In the genomic region with DNA sequence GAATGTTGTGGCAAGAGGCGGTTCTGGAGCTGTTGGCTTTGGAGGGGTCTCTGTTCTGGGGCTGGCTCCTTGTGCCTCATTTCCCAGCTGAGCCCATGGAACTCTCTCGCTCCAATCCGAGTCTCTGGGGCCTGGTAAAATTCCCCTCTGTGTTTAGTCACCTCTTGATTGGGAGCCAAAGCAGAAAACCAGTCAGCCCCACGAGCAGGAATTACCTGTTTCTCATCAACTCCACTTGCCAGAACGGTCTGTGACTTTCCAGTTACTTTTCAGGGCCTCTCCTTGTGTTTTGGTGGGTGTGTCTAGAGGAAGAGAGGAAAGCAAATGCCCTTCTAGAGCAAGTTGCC, we compare ENCODE assay signal across 8 cellular contexts. TPM values are rescaled to one million over a fixed set of nuclear protein-coding genes. Genes with fewer than 3 reads are reported as not detected.
DNase-seq lines count a peak whose midpoint lies in the region; ATAC-seq and TF ChIP-seq lines count a peak whose summit lies in the region.

No MANE protein-coding gene starts in this region.

- no peaks in the 10 kb centered on the region for H4K20me1 ChIP-seq in HCT116 (ENCODE audit: insufficient read depth)

- H3K9me3 Mint-ChIP-seq in activated T-cell treated with anti-CD3 and anti-CD28 coated beads, Interleukin-2, amount 50 U/mL, for 4 hours, result no peaks in the 10 kb centered on the region

- peak overlapping the region; percentile 78 for H3K4me2 ChIP-seq in HCT116 (ENCODE audit: low read length)

- H3K36me3 Mint-ChIP-seq in activated T-cell treated with anti-CD3 and anti-CD28 coated beads, Interleukin-2, amount 50 U/mL, for 4 hours (ENCODE audit: insufficient read depth), result no peaks in the 10 kb centered on the region

- 0 out of 6 replicates have a peak, but pooled peaks of 1 of the 3 experiments have one; percentile 4 for TF ChIP-seq CTCF in HCT116 (IDR thresholded peaks at IDR 0.05 in 2 of 3, conservative IDR thresholded peaks at IDR 0.05 in 1 of 3; ENCODE audit: borderline replicate concordance in 1 of 3, insufficient read depth in 1 of 3, low read depth in 2 of 3, low read length in 2 of 3)
- no peak for TF ChIP-seq CTCF in heart right ventricle (IDR thresholded peaks at IDR 0.05)

- TF ChIP-seq POLR2A in HCT116 (IDR thresholded peaks at IDR 0.05; ENCODE audit: borderline replicate concordance, extremely low read depth, insufficient read depth, insufficient read length), result no peak

- H3K4me3 ChIP-seq in HCT116 (replicated peaks in 1 of 2; ENCODE audit: low read depth in 1 of 2, low read length in 2 of 2) (peak overlapping the region; percentile 45 to 48), heart right ventricle (peak overlapping the region in 7 of 10 donors; percentile 2 to 38 (median 25)), skeletal muscle tissue (ENCODE audit: low read length in 3 of 3) (peak overlapping the region; percentile 11 to 58 (median 45)), HAP-1 (no peak overlapping the region)

- H2AFZ ChIP-seq in HCT116 (ENCODE audit: low read depth, low read length, poor library complexity, severe bottlenecking), result no peak overlapping the region

- H3K4me3 Mint-ChIP-seq in activated T-cell treated with anti-CD3 and anti-CD28 coated beads, Interleukin-2, amount 50 U/mL, for 4 hours, result peak overlapping the region; percentile 77

- peaks cover under 1% of the 10 kb centered on the region for H3K27me3 Mint-ChIP-seq in activated T-cell treated with anti-CD3 and anti-CD28 coated beads, Interleukin-2, amount 50 U/mL, for 4 hours (ENCODE audit: low read depth)

- DNase-seq in A172 (ENCODE audit: low spot score) (peak; percentile 91), HCT116 (ENCODE audit: low read depth, low spot score) (peak; percentile 89), heart right ventricle (peak in 1 of 2 donors; percentile 24), occipital lobe (lab: John Stamatoyannopoulos, UW) (no peak), HAP-1 (ENCODE audit: low spot score in 2 of 2) (no peak), NCI-H2107 treated with DMSO at 0.1 percent for 48 hours (lab: John Stamatoyannopoulos, UW; ENCODE audit: unreplicated experiment) (no peak)
- DNase-seq in activated T-cell treated with anti-CD3 and anti-CD28 coated beads, Interleukin-2, amount 50 U/mL, for 4 hours, result peak; percentile 9

- BruUV-seq in HCT116 (replicated peaks; lab: Mats Ljungman, UMichigan), result TSS peak; percentile 96

- RAD21 ChIA-PET in HCT116 (lab: Charles Lee; ENCODE audit: low non-redundant PET in 1 of 2, low total read pairs in 2 of 2, uncharacterized antibody in 2 of 2, unreplicated experiment in 2 of 2), result interaction anchor here (0.9 to 1.3 kb wide), 2 partner anchors 13 kb away, joined by 3 to 4 read pairs; no protein-coding TSS in a partner anchor

- ATAC-seq in HCT116 (peak; percentile 19), heart right ventricle (peak in 6 of 8 donors; percentile 1 to 19 (median 10))
- peak; percentile 1 to 2 for ATAC-seq in activated T-cell treated with anti-CD3 and anti-CD28 coated beads, Interleukin-2, amount 50 U/mL, for 4 hours

- H3K9ac ChIP-seq in HCT116 (ENCODE audit: low read length) (peak overlapping the region; percentile 58), skeletal muscle tissue (ENCODE audit: low read depth in 1 of 3, low read length in 3 of 3) (peak overlapping the region; percentile 30 to 74 (median 35))

- H3K9me3 ChIP-seq in HCT116 (ENCODE audit: control insufficient read depth in 1 of 2, insufficient read depth in 1 of 2, low read depth in 1 of 2, low read length in 2 of 2) (0 out of 4 replicates have a peak, but pooled peaks cover 0 to 6% of the 10 kb centered on the region in 2 experiments), heart right ventricle (no peaks in the 10 kb centered on the region), skeletal muscle tissue (ENCODE audit: control insufficient read depth in 3 of 3, low read length in 3 of 3) (no peaks in the 10 kb centered on the region), HAP-1 (no peaks in the 10 kb centered on the region)

- H3K27ac ChIP-seq in HCT116 (ENCODE audit: low read depth, low read length) (peak overlapping the region; percentile 98), heart right ventricle (peak overlapping the region; percentile 70 to 98 (median 90)), skeletal muscle tissue (ENCODE audit: low read depth, low read length) (peak overlapping the region; percentile 85)

- H3K9me2 ChIP-seq in HCT116 (ENCODE audit: insufficient read depth), result no peaks in the 10 kb centered on the region

- peaks cover 29 to 61% of the 10 kb centered on the region in 2 experiments for H3K4me1 ChIP-seq in HCT116 (ENCODE audit: control insufficient read depth in 1 of 2, insufficient read depth in 2 of 2, low read length in 2 of 2)
- H3K4me1 ChIP-seq in heart right ventricle, result peaks cover 9 to 68% (median 20%) of the 10 kb centered on the region in 9 donors
- H3K4me1 ChIP-seq in skeletal muscle tissue (ENCODE audit: control insufficient read depth in 3 of 3, insufficient read depth in 3 of 3, low read length in 3 of 3), result peaks cover 13 to 15% (median 13%) of the 10 kb centered on the region in 3 donors
- peaks cover 19% of the 10 kb centered on the region for H3K4me1 ChIP-seq in HAP-1

- in situ Hi-C loops in HAP-1 (cut with MboI; ENCODE audit: low sequenced_read_pairs), result no loop called here

- H3K4me1 Mint-ChIP-seq in activated T-cell treated with anti-CD3 and anti-CD28 coated beads, Interleukin-2, amount 50 U/mL, for 4 hours (ENCODE audit: low read depth), result peaks cover 27% of the 10 kb centered on the region

- POLR2A ChIA-PET in HCT116 (lab: Charles Lee), result interaction anchor here (1.2 to 3.0 kb wide), 7 partner anchors 9 to 139 kb away, joined by 4 to 35 read pairs (median 5); a partner anchor contains a TSS

- H3K27me3 ChIP-seq in HCT116 (ENCODE audit: insufficient read depth, low read length), result no peaks in the 10 kb centered on the region
- H3K27me3 ChIP-seq in heart right ventricle, result peaks cover 0 to under 1% (median 0%) of the 10 kb centered on the region in 7 donors
- H3K27me3 ChIP-seq in skeletal muscle tissue (ENCODE audit: control insufficient read depth in 3 of 3, insufficient read depth in 3 of 3, low read length in 3 of 3), result peaks cover 0 to under 1% (median 0%) of the 10 kb centered on the region in 3 donors
- H3K27me3 ChIP-seq in HAP-1 (ENCODE audit: low read depth), result peaks cover 6% of the 10 kb centered on the region

- CTCF ChIA-PET in HCT116 (lab: Charles Lee), result interaction anchor here (1.1 to 10.2 kb wide), 6 partner anchors 9 to 411 kb away, joined by 4 to 130 read pairs (median 8); a partner anchor contains a TSS

- H3K79me2 ChIP-seq in HCT116 (ENCODE audit: insufficient read depth, low read length), result no peaks in the 10 kb centered on the region

- H3K36me3 ChIP-seq in HCT116 (ENCODE audit: control insufficient read depth in 1 of 2, insufficient read depth in 2 of 2, low read length in 2 of 2) (no peaks in the 10 kb centered on the region), heart right ventricle (no peaks in the 10 kb centered on the region), skeletal muscle tissue (ENCODE audit: control insufficient read depth in 3 of 3, insufficient read depth in 3 of 3, low read length in 3 of 3) (no peaks in the 10 kb centered on the region), HAP-1 (replicated peaks) (no peaks in the 10 kb centered on the region)

- 25 to 30% methylated on average over 5 of the region's 5 CpGs for WGBS in heart right ventricle, 2 donors

- intact Hi-C loops in HCT116 (cut with micrococcal nuclease) (no loop called here), heart right ventricle (cut with DNase I) (no loop called here)

- TF ChIP-seq RAD21 in HCT116 (IDR thresholded peaks at IDR 0.05; ENCODE audit: low read depth), result no peak; the same call in 1 of the 2 replicates

TF ChIP-seq in HCT116, 20 proteins besides CTCF, POLR2A, EP300 and RAD21:
- TF ChIP-seq, protein P1, sequence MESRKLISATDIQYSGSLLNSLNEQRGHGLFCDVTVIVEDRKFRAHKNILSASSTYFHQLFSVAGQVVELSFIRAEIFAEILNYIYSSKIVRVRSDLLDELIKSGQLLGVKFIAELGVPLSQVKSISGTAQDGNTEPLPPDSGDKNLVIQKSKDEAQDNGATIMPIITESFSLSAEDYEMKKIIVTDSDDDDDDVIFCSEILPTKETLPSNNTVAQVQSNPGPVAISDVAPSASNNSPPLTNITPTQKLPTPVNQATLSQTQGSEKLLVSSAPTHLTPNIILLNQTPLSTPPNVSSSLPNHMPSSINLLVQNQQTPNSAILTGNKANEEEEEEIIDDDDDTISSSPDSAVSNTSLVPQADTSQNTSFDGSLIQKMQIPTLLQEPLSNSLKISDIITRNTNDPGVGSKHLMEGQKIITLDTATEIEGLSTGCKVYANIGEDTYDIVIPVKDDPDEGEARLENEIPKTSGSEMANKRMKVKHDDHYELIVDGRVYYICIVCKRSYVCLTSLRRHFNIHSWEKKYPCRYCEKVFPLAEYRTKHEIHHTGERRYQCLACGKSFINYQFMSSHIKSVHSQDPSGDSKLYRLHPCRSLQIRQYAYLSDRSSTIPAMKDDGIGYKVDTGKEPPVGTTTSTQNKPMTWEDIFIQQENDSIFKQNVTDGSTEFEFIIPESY (IDR thresholded peaks at IDR 0.05; ENCODE audit: extremely low read depth, insufficient replicate concordance, low read length), result peak; percentile 53
- TF ChIP-seq ZNF274 (IDR thresholded peaks at IDR 0.05; ENCODE audit: low read depth, low read length) (no peak), CEBPB (IDR thresholded peaks at IDR 0.05; ENCODE audit: low read depth) (peak; percentile 34; the same call in 1 of the 2 replicates)

RNA-seq across cellular contexts. Expression of a gene that starts 10.8 kb away (rescaled TPM):
- total RNA-seq in A172 (2014; rRNA removed; shearing (Covaris generic)), result 517 and 658 TPM in 2 replicates
- total RNA-seq in HCT116 (2021; ENCODE audit: unreplicated experiment) (229 TPM), heart right ventricle (100 to 1,000 TPM in 2 of 10 donors, 10 to 100 TPM in 8; 41.4 to 215 (median 51.6) TPM), skeletal muscle tissue (10.4 TPM), occipital lobe (0.78 TPM)
- 638 and 798 TPM in 2 replicates for polyA plus RNA-seq in HCT116 (2012)
- 100 to 1,000 TPM in 2 of 3 donors, 10 to 100 TPM in 1; 89.0 to 139 (median 121) TPM for total RNA-seq in activated T-cell treated with anti-CD3 and anti-CD28 coated beads, Interleukin-2, amount 50 U/mL, for 4 hours
- polyA plus RNA-seq in heart right ventricle, result 100 to 1,000 TPM; 477 to 593 TPM

RNA-seq across cellular contexts. Expression of a gene that starts 41.3 kb away (rescaled TPM):
- not detected in 2 replicates for total RNA-seq in A172 (2014; rRNA removed; shearing (Covaris generic))
- not detected for total RNA-seq in HCT116 (2021; ENCODE audit: unreplicated experiment)
- polyA plus RNA-seq in HCT116 (2012), result not detected in 2 replicates
- not detected for total RNA-seq in activated T-cell treated with anti-CD3 and anti-CD28 coated beads, Interleukin-2, amount 50 U/mL, for 4 hours
- not detected for total RNA-seq in heart right ventricle
- not detected for polyA plus RNA-seq in heart right ventricle
- total RNA-seq in skeletal muscle tissue, result not detected
- not detected for total RNA-seq in occipital lobe

RNA-seq across cellular contexts. Expression of a gene that starts 53.9 kb away (rescaled TPM):
- 760 and 801 TPM in 2 replicates for total RNA-seq in A172 (2014; rRNA removed; shearing (Covaris generic))
- total RNA-seq in HCT116 (2021; ENCODE audit: unreplicated experiment), result 340 TPM
- polyA plus RNA-seq in HCT116 (2012), result 152 and 230 TPM in 2 replicates
- total RNA-seq in activated T-cell treated with anti-CD3 and anti-CD28 coated beads, Interleukin-2, amount 50 U/mL, for 4 hours, result 100 to 1,000 TPM in 2 of 3 donors, 10 to 100 TPM in 1; 92.6 to 113 (median 106) TPM
- total RNA-seq in heart right ventricle, result 100 to 1,000 TPM in 9 of 10 donors, 10 to 100 TPM in 1; 71.3 to 519 (median 235) TPM
- polyA plus RNA-seq in heart right ventricle, result 100 to 1,000 TPM; 319 to 412 TPM
- total RNA-seq in skeletal muscle tissue, result 43.8 TPM
- total RNA-seq in occipital lobe, result 2.8 TPM

Comparison
In these comparisons a context has a peak if more than half of its experiments do, and no peak if none do; other contexts are left out.
1. DNase-seq: peak in A172 (single experiment), HCT116 (single experiment) and activated T-cell treated with anti-CD3 and anti-CD28 coated beads, Interleukin-2, amount 50 U/mL, for 4 hours (single experiment); none in occipital lobe (single experiment), HAP-1 (0 of 2) and NCI-H2107 treated with DMSO at 0.1 percent for 48 hours (single experiment).
2. RNA of a gene that starts 53.9 kb away (total RNA-seq): 760 to 801 TPM in A172, 340 TPM in HCT116 (single experiment), 71.3 to 519 TPM in heart right ventricle, 92.6 to 113 TPM in activated T-cell treated with anti-CD3 and anti-CD28 coated beads, Interleukin-2, amount 50 U/mL, for 4 hours and 43.8 TPM in skeletal muscle tissue (single experiment); 2.8 TPM in occipital lobe (single experiment); every median in the first group is over 10 times any median in the second.
3. Peak in every context shown above with its lines, with median percentiles within 50 percentile points of each other: ATAC-seq and H3K27ac ChIP-seq.